ENCODE assay signal across 25 cellular contexts in genomic region chr7:107181172-107181571, GRCh38. TPM values are rescaled to one million over a fixed set of nuclear protein-coding genes. Genes with fewer than 3 reads are reported as not detected.
DNase-seq lines count a peak whose midpoint lies in the region; ATAC-seq and TF ChIP-seq lines count a peak whose summit lies in the region.
"Had no signal": no experiment of that assay in that cellular context is flagged by ENCODE, and none has a peak within 500 bp of the region (broad histone marks: within the 10 kb centered on the region; RNA-seq: fewer than 3 reads in every experiment).

No MANE protein-coding gene starts in this region.

- peaks cover 25% of the 10 kb centered on the region for H3K36me3 Mint-ChIP-seq in activated CD8-positive, alpha-beta T cell treated with anti-CD3 and anti-CD28 coated beads for 36 hours (ENCODE audit: low read depth)
- peaks cover 25% of the 10 kb centered on the region for H3K36me3 Mint-ChIP-seq in activated CD8-positive, alpha-beta T cell treated with anti-CD3 and anti-CD28 coated beads, Interleukin-2, amount 10 ng/mL, durations not matched to agents 7 days and 5 days (ENCODE audit: low read depth)
- peaks cover 38% of the 10 kb centered on the region for H3K36me3 Mint-ChIP-seq in CD4-positive, CD25-positive, alpha-beta regulatory T cell
- peaks cover 27% of the 10 kb centered on the region for H3K36me3 Mint-ChIP-seq in activated naive CD8-positive, alpha-beta T cell treated with anti-CD3 and anti-CD28 coated beads, Interleukin-2, amount 50 U/mL, for 24 hours (ENCODE audit: low read depth)

- POLR2A ChIA-PET in activated CD8-positive, alpha-beta T cell treated with anti-CD3 and anti-CD28 coated beads for 36 hours (lab: Charles Lee): interaction anchor here (0.8 to 2.3 kb wide), 6 partner anchors 8 to 562 kb away, joined by 3 to 23 read pairs (median 6); partner anchors contain the start of gene HBP1
- POLR2A ChIA-PET in activated CD8-positive, alpha-beta T cell treated with anti-CD3 and anti-CD28 coated beads, Interleukin-2, amount 10 ng/mL, durations not matched to agents 7 days and 5 days (lab: Charles Lee): interaction anchor here (0.6 to 1.7 kb wide), 2 partner anchors 13 to 562 kb away, joined by 3 to 11 read pairs; partner anchors contain the start of genes CBLL1 and HBP1

- H3K27ac ChIP-seq in CD4-positive, CD25-positive, alpha-beta regulatory T cell (ENCODE audit: insufficient read depth, low read length, poor library complexity, severe bottlenecking): peak overlapping the region; percentile 9
- H3K27ac ChIP-seq in gastrocnemius medialis: peak overlapping the region in 3 of 4 donors; percentile 23 to 51 (median 37)
- H3K27ac ChIP-seq: colonic mucosa, right lobe of liver had no signal

- H3K4me3 ChIP-seq in CD4-positive, CD25-positive, alpha-beta regulatory T cell (ENCODE audit: low read depth, low read length): no peak overlapping the region
- H3K4me3 ChIP-seq in gastrocnemius medialis: no peak overlapping the region
- H3K4me3 ChIP-seq: A549, colonic mucosa, esophagus squamous epithelium, pancreas, right lobe of liver had no signal

- CTCF ChIA-PET in activated CD8-positive, alpha-beta T cell treated with anti-CD3 and anti-CD28 coated beads for 36 hours (lab: Charles Lee): interaction anchor here (1.0 to 1.4 kb wide), 3 partner anchors 8 to 31 kb away, joined by 3 to 5 read pairs (median 5); no protein-coding TSS in a partner anchor
- CTCF ChIA-PET in activated CD8-positive, alpha-beta T cell treated with anti-CD3 and anti-CD28 coated beads, Interleukin-2, amount 10 ng/mL, durations not matched to agents 7 days and 5 days (lab: Charles Lee): interaction anchor here (0.9 to 1.0 kb wide), 2 partner anchors 12 to 20 kb away, joined by 3 read pairs; partner anchors contain the start of gene HBP1

- in situ Hi-C loops in gastrocnemius medialis (cut with MboI; ENCODE audit: low sequenced_read_pairs in 4 of 4): loop anchor here in 3 of 4 donors (25.0 kb wide), 4 partner anchors 381 to 706 kb away; partner anchors contain the start of genes CBLL1 (in 2 of the 3), BCAP29 (in 1 of the 3), COG5 (in 1 of the 3) and DLD (in 1 of the 3)

- no peak for ATAC-seq in activated CD8-positive, alpha-beta T cell treated with anti-CD3 and anti-CD28 coated beads for 36 hours
- ATAC-seq in activated CD8-positive, alpha-beta T cell treated with anti-CD3 and anti-CD28 coated beads, Interleukin-2, amount 10 ng/mL, durations not matched to agents 7 days and 5 days: no peak
- ATAC-seq in CD4-positive, CD25-positive, alpha-beta regulatory T cell (ENCODE audit: low read depth in 2 of 2): no peak
- no peak for ATAC-seq in activated naive CD8-positive, alpha-beta T cell treated with anti-CD3 and anti-CD28 coated beads, Interleukin-2, amount 50 U/mL, for 24 hours
- no peak for ATAC-seq in gastrocnemius medialis

- TF ChIP-seq CTCF in activated CD8-positive, alpha-beta T cell treated with anti-CD3 and anti-CD28 coated beads for 36 hours (IDR thresholded peaks at IDR 0.05): no peak
- no peak for TF ChIP-seq CTCF in gastrocnemius medialis (IDR thresholded peaks at IDR 0.05 in 4 of 5, conservative IDR thresholded peaks at IDR 0.05 in 1 of 5)
- no peak for TF ChIP-seq CTCF in GM20000 (IDR thresholded peaks at IDR 0.05; ENCODE audit: extremely low read depth, missing control alignments)

- TF ChIP-seq POLR2A in gastrocnemius medialis (IDR thresholded peaks at IDR 0.05) (no peak), erythroblast (IDR thresholded peaks at IDR 0.05; ENCODE audit: low read length) (no peak)

- H3K9me3 Mint-ChIP-seq in activated CD8-positive, alpha-beta T cell treated with anti-CD3 and anti-CD28 coated beads for 36 hours: peaks cover under 1% of the 10 kb centered on the region
- no peaks in the 10 kb centered on the region for H3K9me3 Mint-ChIP-seq in activated CD8-positive, alpha-beta T cell treated with anti-CD3 and anti-CD28 coated beads, Interleukin-2, amount 10 ng/mL, durations not matched to agents 7 days and 5 days (ENCODE audit: insufficient read depth)
- no peaks in the 10 kb centered on the region for H3K9me3 Mint-ChIP-seq in CD4-positive, CD25-positive, alpha-beta regulatory T cell
- no peaks in the 10 kb centered on the region for H3K9me3 Mint-ChIP-seq in activated naive CD8-positive, alpha-beta T cell treated with anti-CD3 and anti-CD28 coated beads, Interleukin-2, amount 50 U/mL, for 24 hours
- H3K9me3 Mint-ChIP-seq: immature natural killer cell, nephron progenitor cell, type B pancreatic cell had no signal

- intact Hi-C loops in activated CD8-positive, alpha-beta T cell treated with anti-CD3 and anti-CD28 coated beads for 36 hours (cut with micrococcal nuclease): no loop called here
- intact Hi-C loops in gastrocnemius medialis (cut with DNase I; ENCODE audit: low total_unique reads): no loop called here

- no peaks in the 10 kb centered on the region for H3K9me3 ChIP-seq in CD4-positive, CD25-positive, alpha-beta regulatory T cell (ENCODE audit: control insufficient read depth in 2 of 2, low read length in 2 of 2)
- no peaks in the 10 kb centered on the region for H3K9me3 ChIP-seq in gastrocnemius medialis
- H3K9me3 ChIP-seq: A549, BE2C, colonic mucosa, esophagus squamous epithelium, pancreas, right lobe of liver had no signal

- no peak overlapping the region for H3K4me3 Mint-ChIP-seq in activated CD8-positive, alpha-beta T cell treated with anti-CD3 and anti-CD28 coated beads for 36 hours
- no peak overlapping the region for H3K4me3 Mint-ChIP-seq in activated CD8-positive, alpha-beta T cell treated with anti-CD3 and anti-CD28 coated beads, Interleukin-2, amount 10 ng/mL, durations not matched to agents 7 days and 5 days
- peak overlapping the region in 1 of 4 donors; percentile 45 for H3K4me3 Mint-ChIP-seq in CD4-positive, CD25-positive, alpha-beta regulatory T cell
- H3K4me3 Mint-ChIP-seq in activated naive CD8-positive, alpha-beta T cell treated with anti-CD3 and anti-CD28 coated beads, Interleukin-2, amount 50 U/mL, for 24 hours: peak overlapping the region; percentile 44
- H3K4me3 Mint-ChIP-seq: activated CD8-positive, alpha-beta memory T cell treated with anti-CD3 and anti-CD28 coated beads, Interleukin-2, amount 10 ng/mL, durations not matched to agents 7 days and 5 days; nephron progenitor cell; type B pancreatic cell had no signal

- H3K4me1 Mint-ChIP-seq in activated CD8-positive, alpha-beta T cell treated with anti-CD3 and anti-CD28 coated beads for 36 hours (ENCODE audit: low read depth): peaks cover 49% of the 10 kb centered on the region
- peaks cover 9% of the 10 kb centered on the region for H3K4me1 Mint-ChIP-seq in activated CD8-positive, alpha-beta T cell treated with anti-CD3 and anti-CD28 coated beads, Interleukin-2, amount 10 ng/mL, durations not matched to agents 7 days and 5 days (ENCODE audit: low read depth)
- H3K4me1 Mint-ChIP-seq in CD4-positive, CD25-positive, alpha-beta regulatory T cell: peaks cover 45 to 67% (median 48%) of the 10 kb centered on the region in 4 donors
- H3K4me1 Mint-ChIP-seq in activated naive CD8-positive, alpha-beta T cell treated with anti-CD3 and anti-CD28 coated beads, Interleukin-2, amount 50 U/mL, for 24 hours: peaks cover 54% of the 10 kb centered on the region
- H3K4me1 Mint-ChIP-seq: nephron progenitor cell had no signal

- peak overlapping the region; percentile 94 for H3K27ac Mint-ChIP-seq in activated CD8-positive, alpha-beta T cell treated with anti-CD3 and anti-CD28 coated beads for 36 hours
- H3K27ac Mint-ChIP-seq in activated CD8-positive, alpha-beta T cell treated with anti-CD3 and anti-CD28 coated beads, Interleukin-2, amount 10 ng/mL, durations not matched to agents 7 days and 5 days: no peak overlapping the region
- H3K27ac Mint-ChIP-seq in CD4-positive, CD25-positive, alpha-beta regulatory T cell: peak overlapping the region in 2 of 3 donors; percentile 11 to 49
- H3K27ac Mint-ChIP-seq in activated naive CD8-positive, alpha-beta T cell treated with anti-CD3 and anti-CD28 coated beads, Interleukin-2, amount 50 U/mL, for 24 hours: peak overlapping the region; percentile 94
- H3K27ac Mint-ChIP-seq: nephron progenitor cell had no signal

- DNase-seq in activated CD8-positive, alpha-beta T cell treated with anti-CD3 and anti-CD28 coated beads for 36 hours: no peak
- no peak for DNase-seq in activated CD8-positive, alpha-beta T cell treated with anti-CD3 and anti-CD28 coated beads, Interleukin-2, amount 10 ng/mL, durations not matched to agents 7 days and 5 days
- no peak for DNase-seq in CD4-positive, CD25-positive, alpha-beta regulatory T cell
- DNase-seq in activated naive CD8-positive, alpha-beta T cell treated with anti-CD3 and anti-CD28 coated beads, Interleukin-2, amount 50 U/mL, for 24 hours: no peak
- no peak for DNase-seq in gastrocnemius medialis
- no peak for DNase-seq in NCI-H226
- no peak for DNase-seq in erythroblast (lab: John Stamatoyannopoulos, UW)
- DNase-seq in GM20000 (ENCODE audit: low spot score): no peak
- DNase-seq: activated CD4-positive, CD25-positive, alpha-beta regulatory T cell treated with anti-CD3 and anti-CD28 coated beads, Interleukin-2, amount 50 U/mL, for 72 hours; activated CD8-positive, alpha-beta memory T cell treated with anti-CD3 and anti-CD28 coated beads, Interleukin-2, amount 10 ng/mL, durations not matched to agents 7 days and 5 days; BE2C; DND-41; esophagus squamous epithelium; hippocampal formation; immature natural killer cell; KG1; mesendoderm; NCI-H1436; NCI-H524; nephron progenitor cell; right lobe of liver had no signal

- no peaks in the 10 kb centered on the region for H3K27me3 Mint-ChIP-seq in activated CD8-positive, alpha-beta T cell treated with anti-CD3 and anti-CD28 coated beads for 36 hours
- no peaks in the 10 kb centered on the region for H3K27me3 Mint-ChIP-seq in activated CD8-positive, alpha-beta T cell treated with anti-CD3 and anti-CD28 coated beads, Interleukin-2, amount 10 ng/mL, durations not matched to agents 7 days and 5 days (ENCODE audit: low read depth)
- no peaks in the 10 kb centered on the region for H3K27me3 Mint-ChIP-seq in CD4-positive, CD25-positive, alpha-beta regulatory T cell
- H3K27me3 Mint-ChIP-seq in activated naive CD8-positive, alpha-beta T cell treated with anti-CD3 and anti-CD28 coated beads, Interleukin-2, amount 50 U/mL, for 24 hours: no peaks in the 10 kb centered on the region
- H3K27me3 Mint-ChIP-seq: activated CD8-positive, alpha-beta memory T cell treated with anti-CD3 and anti-CD28 coated beads, Interleukin-2, amount 10 ng/mL, durations not matched to agents 7 days and 5 days; type B pancreatic cell had no signal

- H3K36me3 ChIP-seq in CD4-positive, CD25-positive, alpha-beta regulatory T cell (ENCODE audit: control insufficient read depth, insufficient read depth, low read length): peaks cover 74% of the 10 kb centered on the region
- H3K36me3 ChIP-seq in gastrocnemius medialis: peaks cover 0 to 50% of the 10 kb centered on the region in 2 donors
- H3K36me3 ChIP-seq: colonic mucosa had no signal

- peaks cover 33% of the 10 kb centered on the region for H3K4me1 ChIP-seq in CD4-positive, CD25-positive, alpha-beta regulatory T cell (ENCODE audit: control insufficient read depth, insufficient read depth, low read length, poor library complexity, severe bottlenecking)
- peaks cover 37 to 38% of the 10 kb centered on the region in 2 donors for H3K4me1 ChIP-seq in gastrocnemius medialis
- H3K4me1 ChIP-seq: colonic mucosa, right lobe of liver had no signal

- H3K27me3 ChIP-seq in CD4-positive, CD25-positive, alpha-beta regulatory T cell (ENCODE audit: control insufficient read depth, insufficient read depth, low read length): no peaks in the 10 kb centered on the region
- H3K27me3 ChIP-seq in gastrocnemius medialis: no peaks in the 10 kb centered on the region
- H3K27me3 ChIP-seq: BE2C, colonic mucosa, esophagus squamous epithelium, pancreas, right lobe of liver had no signal

RNA-seq across cellular contexts. Expression of gene HBP1, which starts 12.4 kb away (rescaled TPM):
- 10 to 100 TPM; 23.8 to 30.5 TPM for total RNA-seq in activated CD8-positive, alpha-beta T cell treated with anti-CD3 and anti-CD28 coated beads for 36 hours
- 10 to 100 TPM; 17.2 to 17.3 TPM for total RNA-seq in activated CD8-positive, alpha-beta T cell treated with anti-CD3 and anti-CD28 coated beads, Interleukin-2, amount 10 ng/mL, durations not matched to agents 7 days and 5 days
- 249 TPM for total RNA-seq in CD4-positive, CD25-positive, alpha-beta regulatory T cell
- polyA plus RNA-seq in CD4-positive, CD25-positive, alpha-beta regulatory T cell: 10 to 100 TPM; 67.8 to 98.6 (median 87.7) TPM
- 100 to 1,000 TPM in 3 of 4 donors, 10 to 100 TPM in 1; 70.6 to 172 (median 143) TPM for total RNA-seq in gastrocnemius medialis
